ENCODE assay signal across 17 cellular contexts in genomic region chr11:13831707-13832106, GRCh38.
DNase-seq lines count a peak whose midpoint lies in the region; ATAC-seq lines count a peak whose summit lies in the region.
"Had no signal": no experiment of that assay in that cellular context is flagged by ENCODE, and none has a peak within 500 bp of the region (broad histone marks: within the 10 kb centered on the region; RNA-seq: fewer than 3 reads in every experiment).

No MANE protein-coding gene starts in this region.

- peaks cover 8% of the 10 kb centered on the region for H3K4me1 Mint-ChIP-seq in activated naive CD8-positive, alpha-beta T cell treated with anti-CD3 and anti-CD28 coated beads for 36 hours
- H3K4me1 Mint-ChIP-seq: T-helper 17 cell had no signal

- no peak for ATAC-seq in activated naive CD4-positive, alpha-beta T cell treated with anti-CD3 and anti-CD28 coated beads, Interleukin-2, amount 50 U/mL, for 72 hours
- ATAC-seq: activated CD4-positive, CD25-positive, alpha-beta regulatory T cell treated with anti-CD3 and anti-CD28 coated beads, Interleukin-2, amount 50 U/mL, for 24 hours; left cardiac atrium; T-helper 17 cell had no signal

- peaks cover 15% of the 10 kb centered on the region for H3K9me3 Mint-ChIP-seq in activated naive CD8-positive, alpha-beta T cell treated with anti-CD3 and anti-CD28 coated beads for 36 hours
- H3K9me3 Mint-ChIP-seq in activated naive CD4-positive, alpha-beta T cell treated with anti-CD3 and anti-CD28 coated beads, Interleukin-2, amount 50 U/mL, for 72 hours, result peaks cover 17 to 27% of the 10 kb centered on the region in 2 donors

- DNase-seq in DMS153 (lab: John Stamatoyannopoulos, UW), result peak; percentile 37
- peak; percentile 17 to 45 for DNase-seq in NCI-H187 (lab: John Stamatoyannopoulos, UW)
- DNase-seq in NCI-H524 treated with DMSO at 0.1 percent for 48 hours (lab: John Stamatoyannopoulos, UW), result peak; percentile 91
- DNase-seq in islet precursor cell, result peak; percentile 7
- no peak for DNase-seq in activated naive CD8-positive, alpha-beta T cell treated with anti-CD3 and anti-CD28 coated beads for 36 hours
- no peak for DNase-seq in activated naive CD4-positive, alpha-beta T cell treated with anti-CD3 and anti-CD28 coated beads, Interleukin-2, amount 50 U/mL, for 72 hours (ENCODE audit: low spot score in 2 of 2)
- no peak for DNase-seq in medulla oblongata (ENCODE audit: extremely low spot score)
- no peak for DNase-seq in stimulated activated CD4-positive, alpha-beta T cell treated with anti-CD3 and anti-CD28 coated beads, Interleukin-2, amount 100 ng/mL, for 48 hours
- DNase-seq: amniotic stem cell; endodermal cell; left cardiac atrium; nucleus accumbens; Right ventricle myocardium superior; sigmoid colon; stimulated activated CD4-positive, alpha-beta T cell treated with anti-CD3 and anti-CD28 coated beads, Interleukin-2, amount 100 ng/mL, for 24 hours; T-helper 17 cell had no signal

- H3K27ac Mint-ChIP-seq in activated naive CD8-positive, alpha-beta T cell treated with anti-CD3 and anti-CD28 coated beads for 36 hours, result no peak overlapping the region
- no peak overlapping the region for H3K27ac Mint-ChIP-seq in activated naive CD4-positive, alpha-beta T cell treated with anti-CD3 and anti-CD28 coated beads, Interleukin-2, amount 50 U/mL, for 72 hours
- H3K27ac Mint-ChIP-seq: endodermal cell, T-helper 17 cell had no signal

- H3K27me3 Mint-ChIP-seq in activated naive CD8-positive, alpha-beta T cell treated with anti-CD3 and anti-CD28 coated beads for 36 hours, result no peaks in the 10 kb centered on the region
- H3K27me3 Mint-ChIP-seq: T-helper 17 cell had no signal

- peaks cover 2% of the 10 kb centered on the region for H3K36me3 Mint-ChIP-seq in activated naive CD8-positive, alpha-beta T cell treated with anti-CD3 and anti-CD28 coated beads for 36 hours
- H3K36me3 Mint-ChIP-seq in activated naive CD4-positive, alpha-beta T cell treated with anti-CD3 and anti-CD28 coated beads, Interleukin-2, amount 50 U/mL, for 72 hours, result peaks cover 11 to 22% of the 10 kb centered on the region in 2 donors

- no peak overlapping the region for H3K4me3 Mint-ChIP-seq in activated naive CD8-positive, alpha-beta T cell treated with anti-CD3 and anti-CD28 coated beads for 36 hours
- H3K4me3 Mint-ChIP-seq: endodermal cell, T-helper 17 cell had no signal

Comparison
In these comparisons a context has a peak if more than half of its experiments do, and no peak if none do; other contexts are left out.
1. DNase-seq: peak in DMS153 (single experiment), NCI-H187 (2 of 2), NCI-H524 treated with DMSO at 0.1 percent for 48 hours (single experiment) and islet precursor cell (single experiment); none in activated naive CD8-positive, alpha-beta T cell treated with anti-CD3 and anti-CD28 coated beads for 36 hours (single experiment), activated naive CD4-positive, alpha-beta T cell treated with anti-CD3 and anti-CD28 coated beads, Interleukin-2, amount 50 U/mL, for 72 hours (0 of 2), medulla oblongata (single experiment) and stimulated activated CD4-positive, alpha-beta T cell treated with anti-CD3 and anti-CD28 coated beads, Interleukin-2, amount 100 ng/mL, for 48 hours (0 of 2).